Comparison of ENCODE assay signal across 1 cellular context in the genomic region with DNA sequence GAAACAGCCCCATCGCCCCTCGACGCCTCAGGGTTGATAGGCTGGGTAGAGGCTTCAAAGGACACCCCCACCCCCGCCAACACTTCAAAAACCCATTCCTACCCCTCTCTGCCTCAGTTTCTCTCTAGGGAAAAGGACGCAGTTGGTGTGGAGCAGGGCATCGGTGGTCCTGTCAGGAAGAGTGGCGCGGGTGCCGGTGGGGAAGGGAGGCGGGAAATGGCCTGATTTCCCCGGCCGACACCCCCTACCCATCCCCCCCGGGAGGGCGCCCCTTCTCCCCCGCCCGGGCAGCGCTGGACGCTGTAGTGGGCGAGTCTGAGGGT.
TF ChIP-seq lines count a peak whose summit lies in the region.

No MANE protein-coding gene starts in this region.

TF ChIP-seq in GM12878, 131 proteins besides CTCF, POLR2A, EP300 and RAD21:
- TF ChIP-seq, protein P1, sequence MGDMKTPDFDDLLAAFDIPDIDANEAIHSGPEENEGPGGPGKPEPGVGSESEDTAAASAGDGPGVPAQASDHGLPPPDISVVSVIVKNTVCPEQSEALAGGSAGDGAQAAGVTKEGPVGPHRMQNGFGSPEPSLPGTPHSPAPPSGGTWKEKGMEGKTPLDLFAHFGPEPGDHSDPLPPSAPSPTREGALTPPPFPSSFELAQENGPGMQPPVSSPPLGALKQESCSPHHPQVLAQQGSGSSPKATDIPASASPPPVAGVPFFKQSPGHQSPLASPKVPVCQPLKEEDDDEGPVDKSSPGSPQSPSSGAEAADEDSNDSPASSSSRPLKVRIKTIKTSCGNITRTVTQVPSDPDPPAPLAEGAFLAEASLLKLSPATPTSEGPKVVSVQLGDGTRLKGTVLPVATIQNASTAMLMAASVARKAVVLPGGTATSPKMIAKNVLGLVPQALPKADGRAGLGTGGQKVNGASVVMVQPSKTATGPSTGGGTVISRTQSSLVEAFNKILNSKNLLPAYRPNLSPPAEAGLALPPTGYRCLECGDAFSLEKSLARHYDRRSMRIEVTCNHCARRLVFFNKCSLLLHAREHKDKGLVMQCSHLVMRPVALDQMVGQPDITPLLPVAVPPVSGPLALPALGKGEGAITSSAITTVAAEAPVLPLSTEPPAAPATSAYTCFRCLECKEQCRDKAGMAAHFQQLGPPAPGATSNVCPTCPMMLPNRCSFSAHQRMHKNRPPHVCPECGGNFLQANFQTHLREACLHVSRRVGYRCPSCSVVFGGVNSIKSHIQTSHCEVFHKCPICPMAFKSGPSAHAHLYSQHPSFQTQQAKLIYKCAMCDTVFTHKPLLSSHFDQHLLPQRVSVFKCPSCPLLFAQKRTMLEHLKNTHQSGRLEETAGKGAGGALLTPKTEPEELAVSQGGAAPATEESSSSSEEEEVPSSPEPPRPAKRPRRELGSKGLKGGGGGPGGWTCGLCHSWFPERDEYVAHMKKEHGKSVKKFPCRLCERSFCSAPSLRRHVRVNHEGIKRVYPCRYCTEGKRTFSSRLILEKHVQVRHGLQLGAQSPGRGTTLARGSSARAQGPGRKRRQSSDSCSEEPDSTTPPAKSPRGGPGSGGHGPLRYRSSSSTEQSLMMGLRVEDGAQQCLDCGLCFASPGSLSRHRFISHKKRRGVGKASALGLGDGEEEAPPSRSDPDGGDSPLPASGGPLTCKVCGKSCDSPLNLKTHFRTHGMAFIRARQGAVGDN (IDR thresholded peaks at IDR 0.05), result no peak
- TF ChIP-seq NR2F1 (conservative IDR thresholded peaks at IDR 0.05), result no peak
- TF ChIP-seq, protein P2, sequence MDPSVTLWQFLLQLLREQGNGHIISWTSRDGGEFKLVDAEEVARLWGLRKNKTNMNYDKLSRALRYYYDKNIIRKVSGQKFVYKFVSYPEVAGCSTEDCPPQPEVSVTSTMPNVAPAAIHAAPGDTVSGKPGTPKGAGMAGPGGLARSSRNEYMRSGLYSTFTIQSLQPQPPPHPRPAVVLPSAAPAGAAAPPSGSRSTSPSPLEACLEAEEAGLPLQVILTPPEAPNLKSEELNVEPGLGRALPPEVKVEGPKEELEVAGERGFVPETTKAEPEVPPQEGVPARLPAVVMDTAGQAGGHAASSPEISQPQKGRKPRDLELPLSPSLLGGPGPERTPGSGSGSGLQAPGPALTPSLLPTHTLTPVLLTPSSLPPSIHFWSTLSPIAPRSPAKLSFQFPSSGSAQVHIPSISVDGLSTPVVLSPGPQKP (IDR thresholded peaks at IDR 0.05; ENCODE audit: low read depth, low read length), result no peak
- TF ChIP-seq CHD4 (IDR thresholded peaks at IDR 0.05), result no peak
- no peak for TF ChIP-seq RAD51 (IDR thresholded peaks at IDR 0.05)
- TF ChIP-seq, protein P3, sequence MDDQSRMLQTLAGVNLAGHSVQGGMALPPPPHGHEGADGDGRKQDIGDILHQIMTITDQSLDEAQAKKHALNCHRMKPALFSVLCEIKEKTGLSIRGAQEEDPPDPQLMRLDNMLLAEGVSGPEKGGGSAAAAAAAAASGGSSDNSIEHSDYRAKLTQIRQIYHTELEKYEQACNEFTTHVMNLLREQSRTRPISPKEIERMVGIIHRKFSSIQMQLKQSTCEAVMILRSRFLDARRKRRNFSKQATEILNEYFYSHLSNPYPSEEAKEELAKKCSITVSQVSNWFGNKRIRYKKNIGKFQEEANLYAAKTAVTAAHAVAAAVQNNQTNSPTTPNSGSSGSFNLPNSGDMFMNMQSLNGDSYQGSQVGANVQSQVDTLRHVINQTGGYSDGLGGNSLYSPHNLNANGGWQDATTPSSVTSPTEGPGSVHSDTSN (IDR thresholded peaks at IDR 0.05; ENCODE audit: insufficient replicate concordance, low read depth, low read length), result no peak
- no peak for TF ChIP-seq RB1 (IDR thresholded peaks at IDR 0.05; ENCODE audit: borderline replicate concordance)
- TF ChIP-seq BMI1 (IDR thresholded peaks at IDR 0.05; ENCODE audit: borderline replicate concordance), result no peak
- TF ChIP-seq NR2C1 (IDR thresholded peaks at IDR 0.05), result no peak
- TF ChIP-seq, protein P4, sequence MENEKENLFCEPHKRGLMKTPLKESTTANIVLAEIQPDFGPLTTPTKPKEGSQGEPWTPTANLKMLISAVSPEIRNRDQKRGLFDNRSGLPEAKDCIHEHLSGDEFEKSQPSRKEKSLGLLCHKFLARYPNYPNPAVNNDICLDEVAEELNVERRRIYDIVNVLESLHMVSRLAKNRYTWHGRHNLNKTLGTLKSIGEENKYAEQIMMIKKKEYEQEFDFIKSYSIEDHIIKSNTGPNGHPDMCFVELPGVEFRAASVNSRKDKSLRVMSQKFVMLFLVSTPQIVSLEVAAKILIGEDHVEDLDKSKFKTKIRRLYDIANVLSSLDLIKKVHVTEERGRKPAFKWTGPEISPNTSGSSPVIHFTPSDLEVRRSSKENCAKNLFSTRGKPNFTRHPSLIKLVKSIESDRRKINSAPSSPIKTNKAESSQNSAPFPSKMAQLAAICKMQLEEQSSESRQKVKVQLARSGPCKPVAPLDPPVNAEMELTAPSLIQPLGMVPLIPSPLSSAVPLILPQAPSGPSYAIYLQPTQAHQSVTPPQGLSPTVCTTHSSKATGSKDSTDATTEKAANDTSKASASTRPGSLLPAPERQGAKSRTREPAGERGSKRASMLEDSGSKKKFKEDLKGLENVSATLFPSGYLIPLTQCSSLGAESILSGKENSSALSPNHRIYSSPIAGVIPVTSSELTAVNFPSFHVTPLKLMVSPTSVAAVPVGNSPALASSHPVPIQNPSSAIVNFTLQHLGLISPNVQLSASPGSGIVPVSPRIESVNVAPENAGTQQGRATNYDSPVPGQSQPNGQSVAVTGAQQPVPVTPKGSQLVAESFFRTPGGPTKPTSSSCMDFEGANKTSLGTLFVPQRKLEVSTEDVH (IDR thresholded peaks at IDR 0.05; ENCODE audit: low read depth, partially characterized antibody), result no peak
- TF ChIP-seq, protein P5, sequence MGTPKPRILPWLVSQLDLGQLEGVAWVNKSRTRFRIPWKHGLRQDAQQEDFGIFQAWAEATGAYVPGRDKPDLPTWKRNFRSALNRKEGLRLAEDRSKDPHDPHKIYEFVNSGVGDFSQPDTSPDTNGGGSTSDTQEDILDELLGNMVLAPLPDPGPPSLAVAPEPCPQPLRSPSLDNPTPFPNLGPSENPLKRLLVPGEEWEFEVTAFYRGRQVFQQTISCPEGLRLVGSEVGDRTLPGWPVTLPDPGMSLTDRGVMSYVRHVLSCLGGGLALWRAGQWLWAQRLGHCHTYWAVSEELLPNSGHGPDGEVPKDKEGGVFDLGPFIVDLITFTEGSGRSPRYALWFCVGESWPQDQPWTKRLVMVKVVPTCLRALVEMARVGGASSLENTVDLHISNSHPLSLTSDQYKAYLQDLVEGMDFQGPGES (IDR thresholded peaks at IDR 0.05), result no peak
- TF ChIP-seq ZNF384 (IDR thresholded peaks at IDR 0.05; ENCODE audit: borderline replicate concordance, low read depth, low read length), result no peak
- TF ChIP-seq, protein P6, sequence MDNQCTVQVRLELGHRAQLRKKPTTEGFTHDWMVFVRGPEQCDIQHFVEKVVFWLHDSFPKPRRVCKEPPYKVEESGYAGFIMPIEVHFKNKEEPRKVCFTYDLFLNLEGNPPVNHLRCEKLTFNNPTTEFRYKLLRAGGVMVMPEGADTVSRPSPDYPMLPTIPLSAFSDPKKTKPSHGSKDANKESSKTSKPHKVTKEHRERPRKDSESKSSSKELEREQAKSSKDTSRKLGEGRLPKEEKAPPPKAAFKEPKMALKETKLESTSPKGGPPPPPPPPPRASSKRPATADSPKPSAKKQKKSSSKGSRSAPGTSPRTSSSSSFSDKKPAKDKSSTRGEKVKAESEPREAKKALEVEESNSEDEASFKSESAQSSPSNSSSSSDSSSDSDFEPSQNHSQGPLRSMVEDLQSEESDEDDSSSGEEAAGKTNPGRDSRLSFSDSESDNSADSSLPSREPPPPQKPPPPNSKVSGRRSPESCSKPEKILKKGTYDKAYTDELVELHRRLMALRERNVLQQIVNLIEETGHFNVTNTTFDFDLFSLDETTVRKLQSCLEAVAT (IDR thresholded peaks at IDR 0.05), result no peak
